ENCODE assay signal across 10 cellular contexts in the genomic region with DNA sequence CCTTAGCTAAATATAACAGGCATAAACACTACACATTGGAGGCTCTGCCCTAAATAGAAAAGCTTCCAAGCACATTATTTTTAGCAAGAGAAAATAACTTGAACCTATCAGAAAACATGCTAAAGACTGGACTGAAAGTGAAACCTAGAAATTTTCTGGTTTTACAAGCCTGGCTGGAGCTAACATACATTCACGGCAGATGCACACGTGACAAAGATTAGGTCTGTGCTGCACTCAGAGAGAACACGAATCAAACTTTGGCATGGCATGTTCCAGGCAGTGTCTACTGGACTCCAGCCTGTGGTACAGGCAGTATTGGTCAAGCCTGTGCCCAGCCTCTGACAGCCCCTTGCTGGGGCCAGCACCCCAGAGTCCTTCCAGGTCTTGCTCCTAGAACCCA.
DNase-seq lines count a peak whose midpoint lies in the region; ATAC-seq, FAIRE-seq and TF ChIP-seq lines count a peak whose summit lies in the region.
"Had no signal": no experiment of that assay in that cellular context is flagged by ENCODE, and none has a peak within 500 bp of the region (broad histone marks: within the 10 kb centered on the region; RNA-seq: fewer than 3 reads in every experiment).

No MANE protein-coding gene starts in this region.

- H3K27ac ChIP-seq in HepG2 (ENCODE audit: extremely low read length, insufficient read depth, low read length) = no peak overlapping the region
- H3K27ac ChIP-seq: neural progenitor cell had no signal

- no peaks in the 10 kb centered on the region for H3K79me2 ChIP-seq in HepG2 (ENCODE audit: insufficient read depth, low read length)

- H3K9me3 ChIP-seq in HepG2 (ENCODE audit: low read length) = no peaks in the 10 kb centered on the region

- H3K4me2 ChIP-seq in HepG2 (ENCODE audit: low read depth, low read length) = peak overlapping the region; percentile 16; the same call in 1 of the 2 replicates
- H3K4me2 ChIP-seq: neural progenitor cell had no signal

- DNase-seq in HT-29 (ENCODE audit: low spot score) (peak; percentile 35), HepG2 (ENCODE audit: low spot score) (no peak), NCI-H1694 treated with DMSO at 0.1 percent for 48 hours (lab: John Stamatoyannopoulos, UW) (no peak), SKM-1 (lab: John Stamatoyannopoulos, UW; ENCODE audit: unreplicated experiment) (no peak)
- no peak for DNase-seq in stimulated activated CD4-positive, alpha-beta T cell treated with anti-CD3 and anti-CD28 coated beads, Interleukin-2, amount 100 ng/mL, for 24 hours
- DNase-seq in stimulated activated CD4-positive, alpha-beta T cell treated with anti-CD3 and anti-CD28 coated beads, Interleukin-4, amount 100 ng/mL, for 4 hours = no peak

- no peak for TF ChIP-seq POLR2A in HepG2 (IDR thresholded peaks at IDR 0.05; ENCODE audit: insufficient read depth in 1 of 2, low read depth in 2 of 2, low read length in 2 of 2)

- no peak overlapping the region for H3K4me3 ChIP-seq in HepG2 (replicated peaks in 1 of 3; ENCODE audit: insufficient read depth in 1 of 3, low read depth in 2 of 3, low read length in 3 of 3)
- H3K4me3 ChIP-seq: neural progenitor cell had no signal

- no peak overlapping the region for H3K9ac ChIP-seq in HepG2 (ENCODE audit: insufficient read depth, low read depth, low read length)
- H3K9ac ChIP-seq: neural progenitor cell had no signal

- H3K4me1 ChIP-seq in HepG2 (ENCODE audit: insufficient read depth, low read length) = peaks cover 7% of the 10 kb centered on the region; the same call in 1 of the 2 replicates
- H3K4me1 ChIP-seq: neural progenitor cell had no signal

- WGBS in HepG2 (ENCODE audit: low lambda C conversion rate) = 0% methylated on average over 2 of the region's 3 CpGs

- H2AFZ ChIP-seq in HepG2 (ENCODE audit: low read length) = no peak overlapping the region
- H2AFZ ChIP-seq: neural progenitor cell had no signal

- H3K36me3 ChIP-seq in HepG2 (replicated peaks in 1 of 2; ENCODE audit: control insufficient read depth in 1 of 2, insufficient read depth in 2 of 2, low read length in 2 of 2) = no peaks in the 10 kb centered on the region
- H3K36me3 ChIP-seq: neural progenitor cell had no signal

- no TSS peak for BruUV-seq in HepG2 (replicated peaks; lab: Mats Ljungman, UMichigan)

- TF ChIP-seq CTCF in HepG2 (CRISPR knock-in tag; IDR thresholded peaks at IDR 0.05) = no peak

- no peak for TF ChIP-seq RAD21 in HepG2 (CRISPR knock-in tag; IDR thresholded peaks at IDR 0.05)

- H3K27me3 ChIP-seq in HepG2 (ENCODE audit: control insufficient read depth in 1 of 2, insufficient read depth in 2 of 2, low read length in 2 of 2) = peaks cover 0 to 19% of the 10 kb centered on the region in 2 experiments; a peak in 3 of 5 replicates
- H3K27me3 ChIP-seq: neural progenitor cell had no signal

- H4K20me1 ChIP-seq in HepG2 (ENCODE audit: insufficient read depth, low read length) = no peaks in the 10 kb centered on the region

- POLR2A ChIA-PET in HepG2 (lab: Yijun Ruan, JAX) = no interaction called here

- TF ChIP-seq EP300 in HepG2 (IDR thresholded peaks at IDR 0.05; ENCODE audit: low read depth in 2 of 2, low read length in 2 of 2) = no peak
- TF ChIP-seq EP300 in HepG2 (CRISPR knock-in tag; IDR thresholded peaks at IDR 0.05; ENCODE audit: borderline replicate concordance) = no peak

- intact Hi-C loops in HepG2 (cut with micrococcal nuclease; ENCODE audit: unreplicated experiment) = no loop called here

- in situ Hi-C loops in HepG2 (cut with HindIII; ENCODE audit: extremely low pct_ligation_motif_present, low pct_unique_long_range_greater_than_20kb) = no loop called here

- ATAC-seq in GM18517 (IDR thresholded peaks at IDR 0.05; ENCODE audit: unreplicated experiment) (peak; percentile 59), GM21529 (IDR thresholded peaks at IDR 0.05; ENCODE audit: unreplicated experiment) (peak; percentile 68), HepG2 (peak; percentile 47; the same call in 2 of the 3 replicates)
- ATAC-seq: Right ventricle myocardium inferior had no signal

- no peak for FAIRE-seq in HepG2 (lab: Jason Lieb, UNC)

- CTCF ChIA-PET in HepG2 (lab: Yijun Ruan, JAX; ENCODE audit: low intra/inter-chr PET ratio, low total read pairs) = no interaction called here

TF ChIP-seq in HepG2, 621 proteins besides CTCF, POLR2A, EP300 and RAD21:
- TF ChIP-seq GTF2F1 (IDR thresholded peaks at IDR 0.05; ENCODE audit: low read length) (no peak), ZNF782 (CRISPR knock-in tag; IDR thresholded peaks at IDR 0.05; ENCODE audit: borderline replicate concordance) (no peak), ZBTB46 (CRISPR knock-in tag; IDR thresholded peaks at IDR 0.05; ENCODE audit: borderline replicate concordance) (no peak), RFX5 (IDR thresholded peaks at IDR 0.05; ENCODE audit: low read depth, low read length) (no peak), RXRB (CRISPR knock-in tag; IDR thresholded peaks at IDR 0.05; ENCODE audit: borderline replicate concordance) (no peak), ZNF383 (CRISPR knock-in tag; IDR thresholded peaks at IDR 0.05; ENCODE audit: borderline replicate concordance) (no peak), ARNTL (CRISPR knock-in tag; IDR thresholded peaks at IDR 0.05) (no peak), MYNN (CRISPR knock-in tag; IDR thresholded peaks at IDR 0.05; ENCODE audit: low read depth) (no peak), ZNF746 (CRISPR knock-in tag; IDR thresholded peaks at IDR 0.05) (no peak), ZNF20 (CRISPR knock-in tag; IDR thresholded peaks at IDR 0.05) (no peak), DR1 (CRISPR knock-in tag; IDR thresholded peaks at IDR 0.05) (no peak)
- TF ChIP-seq, protein P1, sequence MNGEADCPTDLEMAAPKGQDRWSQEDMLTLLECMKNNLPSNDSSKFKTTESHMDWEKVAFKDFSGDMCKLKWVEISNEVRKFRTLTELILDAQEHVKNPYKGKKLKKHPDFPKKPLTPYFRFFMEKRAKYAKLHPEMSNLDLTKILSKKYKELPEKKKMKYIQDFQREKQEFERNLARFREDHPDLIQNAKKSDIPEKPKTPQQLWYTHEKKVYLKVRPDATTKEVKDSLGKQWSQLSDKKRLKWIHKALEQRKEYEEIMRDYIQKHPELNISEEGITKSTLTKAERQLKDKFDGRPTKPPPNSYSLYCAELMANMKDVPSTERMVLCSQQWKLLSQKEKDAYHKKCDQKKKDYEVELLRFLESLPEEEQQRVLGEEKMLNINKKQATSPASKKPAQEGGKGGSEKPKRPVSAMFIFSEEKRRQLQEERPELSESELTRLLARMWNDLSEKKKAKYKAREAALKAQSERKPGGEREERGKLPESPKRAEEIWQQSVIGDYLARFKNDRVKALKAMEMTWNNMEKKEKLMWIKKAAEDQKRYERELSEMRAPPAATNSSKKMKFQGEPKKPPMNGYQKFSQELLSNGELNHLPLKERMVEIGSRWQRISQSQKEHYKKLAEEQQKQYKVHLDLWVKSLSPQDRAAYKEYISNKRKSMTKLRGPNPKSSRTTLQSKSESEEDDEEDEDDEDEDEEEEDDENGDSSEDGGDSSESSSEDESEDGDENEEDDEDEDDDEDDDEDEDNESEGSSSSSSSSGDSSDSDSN (CRISPR knock-in tag; IDR thresholded peaks at IDR 0.05) = no peak
